In the genomic region with DNA sequence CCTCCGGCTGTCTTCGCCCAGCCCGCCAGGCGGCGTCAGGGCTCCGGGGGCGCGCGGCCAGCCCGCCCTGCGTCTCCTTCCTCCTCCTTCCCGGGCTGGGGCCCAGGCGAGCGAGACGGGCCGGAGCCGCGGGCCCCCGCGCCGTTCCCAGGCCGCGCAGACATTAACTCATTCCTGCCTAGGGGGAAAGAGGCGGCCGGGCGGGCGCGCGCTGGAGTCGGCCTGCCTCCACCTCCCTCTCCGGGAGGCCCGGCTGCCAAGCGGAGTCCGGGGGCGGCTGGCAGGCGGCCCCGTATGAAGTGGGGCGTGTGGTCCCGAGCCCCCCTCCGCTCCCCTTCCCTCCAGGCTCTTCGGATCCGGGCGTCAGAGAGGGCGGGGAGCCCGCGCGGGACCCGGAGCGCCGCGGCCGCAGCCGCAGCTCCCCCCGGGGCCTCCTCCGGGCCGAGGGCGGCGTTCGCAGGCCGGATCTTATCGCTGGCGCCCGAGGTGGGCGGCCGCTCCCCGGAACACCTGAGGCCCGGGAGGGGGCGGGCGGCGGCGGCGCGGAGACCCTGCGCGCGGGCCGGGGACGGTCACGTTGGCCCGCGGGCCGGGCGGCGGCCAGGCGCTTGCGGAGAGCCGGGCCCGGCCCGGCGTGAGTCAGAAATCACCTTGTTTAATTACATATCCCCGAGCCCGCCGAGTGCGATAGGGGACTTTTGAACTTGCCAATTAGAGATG, we compare ENCODE assay signal across 8 cellular contexts. TPM values are rescaled to one million over a fixed set of nuclear protein-coding genes. Genes with fewer than 3 reads are reported as not detected.
A peak's percentile ranks its signal among the peaks of the same experiment; 100 is the strongest.
DNase-seq lines count a peak whose midpoint lies in the region; ATAC-seq, FAIRE-seq and TF ChIP-seq lines count a peak whose summit lies in the region.

No MANE protein-coding gene starts in this region.

- peak; percentile 84 for TF ChIP-seq CTCF in kidney (IDR thresholded peaks at IDR 0.05; ENCODE audit: borderline replicate concordance, extremely low read depth, insufficient read depth)

- no peaks in the 10 kb centered on the region for H3K27me3 ChIP-seq in ACC112 (ENCODE audit: insufficient read depth, low read length)

- intact Hi-C loops in kidney (cut with DNase I) = no loop called here

- no peaks in the 10 kb centered on the region for H3K9me3 ChIP-seq in kidney (ENCODE audit: control insufficient read depth in 1 of 2, low read length in 2 of 2)

- H3K36me3 ChIP-seq in ACC112 (ENCODE audit: insufficient read depth, low read length) (no peaks in the 10 kb centered on the region), kidney (ENCODE audit: control insufficient read depth in 1 of 2, insufficient read depth in 2 of 2, low read length in 2 of 2) (no peaks in the 10 kb centered on the region)

- DNase-seq in NCI-H2081 treated with DMSO at 0.1 percent for 48 hours (lab: John Stamatoyannopoulos, UW) (peak; percentile 11), caudate nucleus (lab: John Stamatoyannopoulos, UW) (peak in 56 of 61 donors; percentile 40 to 89 (median 74)), kidney (peak; percentile 96)
- peak; percentile 65 to 80 (median 72) for DNase-seq in activated CD4-positive, CD25-positive, alpha-beta regulatory T cell (lab: John Stamatoyannopoulos, UW)
- peak; percentile 87 for DNase-seq in stimulated activated CD4-positive, alpha-beta T cell treated with anti-CD3 and anti-CD28 coated beads, Interleukin-15, amount 100 ng/mL, for 24 hours

- H3K79me2 ChIP-seq in ACC112 (ENCODE audit: control insufficient read depth, insufficient read depth, low read length, unreplicated experiment) = no peaks in the 10 kb centered on the region

- H3K27ac ChIP-seq in ACC112 (ENCODE audit: low read depth, low read length) (peak overlapping the region; percentile 72), caudate nucleus (ENCODE audit: low read depth, low read length) (peak overlapping the region; percentile 95), kidney (ENCODE audit: low read depth in 2 of 2, low read length in 2 of 2) (peak overlapping the region; percentile 84 to 85)

- H3K4me3 ChIP-seq in ACC112 (ENCODE audit: low read depth, low read length) (peak overlapping the region; percentile 96), kidney (ENCODE audit: low read length in 2 of 2) (peak overlapping the region; percentile 62 to 76)

- H3K4me1 ChIP-seq in ACC112 (ENCODE audit: control insufficient read depth, insufficient read depth, low read length, unreplicated experiment) (peaks cover 10% of the 10 kb centered on the region), kidney (ENCODE audit: control insufficient read depth in 1 of 2, insufficient read depth in 1 of 2, low read depth in 1 of 2, low read length in 2 of 2) (peaks cover 4 to 9% of the 10 kb centered on the region in 2 donors)

- ATAC-seq in GM18519 (IDR thresholded peaks at IDR 0.05; ENCODE audit: low FRiP score, unreplicated experiment) = peak; percentile 85
- ATAC-seq in HG03025 (IDR thresholded peaks at IDR 0.05; ENCODE audit: low FRiP score, unreplicated experiment) = peak; percentile 85

- peak overlapping the region; percentile 56 to 89 for H3K9ac ChIP-seq in kidney (ENCODE audit: low read length in 2 of 2)

- FAIRE-seq in kidney (lab: Jason Lieb, UNC) = no peak

- H2AFZ ChIP-seq in ACC112 (ENCODE audit: low read length, unreplicated experiment) = peak overlapping the region; percentile 97

RNA-seq across cellular contexts. Expression of gene LDB3, which starts 43.1 kb away (rescaled TPM):
- 7.7 TPM for total RNA-seq in kidney
- 3.3 TPM for polyA plus RNA-seq in kidney (ENCODE audit: insufficient read depth, low read depth, low replicate concordance)

RNA-seq across cellular contexts. Expression of gene BMPR1A, which starts 45.0 kb away (rescaled TPM):
- total RNA-seq in kidney = 37.4 TPM
- polyA plus RNA-seq in kidney (ENCODE audit: insufficient read depth, low read depth, low replicate concordance) = 7.9 TPM

RNA-seq across cellular contexts. Expression of gene OPN4, which starts 57.0 kb away (rescaled TPM):
- not detected for total RNA-seq in kidney
- not detected for polyA plus RNA-seq in kidney (ENCODE audit: insufficient read depth, low read depth, low replicate concordance)

Comparison
In these comparisons a context has a peak if more than half of its experiments do, and no peak if none do; other contexts are left out.
1. Peak in every context shown above with its lines: DNase-seq, ATAC-seq, H3K4me3 ChIP-seq and H3K27ac ChIP-seq.
2. DNase-seq: peak in every context shown above with its lines; median percentile 96 in kidney; 87 in stimulated activated CD4-positive, alpha-beta T cell treated with anti-CD3 and anti-CD28 coated beads, Interleukin-15, amount 100 ng/mL, for 24 hours; 74 in caudate nucleus; 72 in activated CD4-positive, CD25-positive, alpha-beta regulatory T cell; 11 in NCI-H2081 treated with DMSO at 0.1 percent for 48 hours.